ENCODE assay signal across 8 cellular contexts in the genomic region with DNA sequence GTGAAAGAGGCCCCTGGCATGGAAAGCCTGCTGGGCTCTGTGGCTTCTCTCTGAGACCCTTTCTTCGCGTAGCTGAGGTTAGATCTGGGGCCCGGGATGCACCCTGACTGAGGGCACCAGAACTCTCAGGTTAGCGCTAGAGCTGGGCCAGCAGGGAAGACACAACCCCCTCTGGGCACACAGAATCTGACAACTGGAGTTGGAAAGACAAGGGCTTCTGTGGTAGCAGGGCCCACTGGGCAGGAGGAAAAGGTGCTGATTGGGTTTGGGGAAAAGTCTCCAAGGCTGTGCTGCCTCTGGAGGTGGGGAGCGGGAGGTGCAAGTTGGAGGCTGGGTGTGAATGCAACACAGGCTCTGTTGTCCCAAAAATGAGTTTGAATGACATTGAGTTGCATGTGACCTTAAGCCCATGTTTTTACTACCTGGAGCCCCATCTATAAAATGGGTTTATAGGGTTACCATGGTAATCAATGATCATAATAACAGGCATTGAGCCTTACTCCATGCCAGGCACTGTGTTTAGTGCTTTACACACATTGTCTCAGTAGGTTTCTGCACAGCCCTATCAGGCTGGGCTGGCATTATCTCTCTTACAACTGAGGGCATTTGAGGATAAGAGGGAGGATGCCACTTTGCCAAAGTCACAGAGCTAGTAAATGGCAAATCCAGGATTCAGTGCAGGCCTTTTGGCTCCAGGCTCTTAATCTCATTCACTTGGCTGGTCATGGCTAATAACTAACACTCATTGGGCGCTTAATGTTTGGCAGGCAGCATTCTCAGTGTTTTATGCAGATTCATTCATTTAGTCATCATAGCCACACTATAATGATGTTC. TPM values are rescaled to one million over a fixed set of nuclear protein-coding genes. Genes with fewer than 3 reads are reported as not detected.
DNase-seq lines count a peak whose midpoint lies in the region; ATAC-seq, FAIRE-seq and TF ChIP-seq lines count a peak whose summit lies in the region.

No MANE protein-coding gene starts in this region.

- H3K27ac ChIP-seq in left ventricle myocardium inferior (replicated peaks) (peak overlapping the region; percentile 51), tibial nerve (peak overlapping the region in 2 of 4 donors; percentile 58 to 74)

- peaks cover 36% of the 10 kb centered on the region for H3K4me1 ChIP-seq in left ventricle myocardium inferior
- peaks cover 0 to 14% (median 6%) of the 10 kb centered on the region in 4 donors for H3K4me1 ChIP-seq in tibial nerve

- no peaks in the 10 kb centered on the region for H3K27me3 ChIP-seq in left ventricle myocardium inferior (ENCODE audit: low read depth)
- no peaks in the 10 kb centered on the region for H3K27me3 ChIP-seq in tibial nerve

- 71 to 86% methylated on average over 6 of the region's 6 CpGs for WGBS in tibial nerve, 2 donors

- H3K9me3 ChIP-seq in left ventricle myocardium inferior (replicated peaks) (no peaks in the 10 kb centered on the region), tibial nerve (no peaks in the 10 kb centered on the region)

- H3K4me3 ChIP-seq in left ventricle myocardium inferior, result no peak overlapping the region
- no peak overlapping the region for H3K4me3 ChIP-seq in tibial nerve

- FAIRE-seq in GM18507 (lab: Jason Lieb, UNC), result peak; percentile 29

- in situ Hi-C loops in ACHN (cut with HindIII; ENCODE audit: low pct_ligation_motif_present, low pct_unique_long_range_greater_than_20kb, low sequenced_read_pairs), result loop anchor here (25.0 kb wide), 1 partner anchor 104 kb away; no protein-coding TSS in a partner anchor

- TF ChIP-seq CTCF in left ventricle myocardium inferior (IDR thresholded peaks at IDR 0.05; ENCODE audit: borderline replicate concordance), result peak; percentile 58
- peak; percentile 37 to 54 (median 41) for TF ChIP-seq CTCF in tibial nerve (IDR thresholded peaks at IDR 0.05)

- intact Hi-C loops in left ventricle myocardium inferior (cut with micrococcal nuclease), result no loop called here

- no peak for TF ChIP-seq EP300 in tibial nerve (IDR thresholded peaks at IDR 0.05)

- H3K36me3 ChIP-seq in left ventricle myocardium inferior (no peaks in the 10 kb centered on the region), tibial nerve (no peaks in the 10 kb centered on the region)

- no peak for TF ChIP-seq POLR2A in tibial nerve (IDR thresholded peaks at IDR 0.05)

- no peak for ATAC-seq in HG03521 (IDR thresholded peaks at IDR 0.05; ENCODE audit: unreplicated experiment)
- ATAC-seq in GM18498 (IDR thresholded peaks at IDR 0.05; ENCODE audit: unreplicated experiment), result no peak

- DNase-seq in ACHN (peak; percentile 38), GM18507 (ENCODE audit: extremely low spot score, insufficient read length, low read depth) (no peak), UCSD-AML1 (lab: John Stamatoyannopoulos, UW; ENCODE audit: unreplicated experiment) (peak; percentile 36), left ventricle myocardium inferior (no peak), tibial nerve (ENCODE audit: low spot score in 2 of 2) (no peak), NCI-H1048 (lab: John Stamatoyannopoulos, UW) (no peak)

RNA-seq across cellular contexts. Expression of a gene that starts 9.5 kb away (rescaled TPM):
- total RNA-seq in left ventricle myocardium inferior (130 TPM), tibial nerve (1,000 to 10,000 TPM in 1 of 4 donors, 100 to 1,000 TPM in 3; 675 to 1,301 (median 748) TPM)

RNA-seq across cellular contexts. Expression of a gene that starts 16.1 kb away (rescaled TPM):
- total RNA-seq in left ventricle myocardium inferior (2.1 TPM), tibial nerve (1 to 10 TPM in 3 of 4 donors, under 1 TPM in 1; 0.21 to 7.1 (median 2.6) TPM)

Comparison
In these comparisons a context has a peak if more than half of its experiments do, and no peak if none do; other contexts are left out.
1. DNase-seq: peak in ACHN (single experiment) and UCSD-AML1 (single experiment); none in GM18507 (single experiment), left ventricle myocardium inferior (single experiment), tibial nerve (0 of 2) and NCI-H1048 (single experiment).